8 cellular contexts compared by ENCODE assay signal in the genomic region with DNA sequence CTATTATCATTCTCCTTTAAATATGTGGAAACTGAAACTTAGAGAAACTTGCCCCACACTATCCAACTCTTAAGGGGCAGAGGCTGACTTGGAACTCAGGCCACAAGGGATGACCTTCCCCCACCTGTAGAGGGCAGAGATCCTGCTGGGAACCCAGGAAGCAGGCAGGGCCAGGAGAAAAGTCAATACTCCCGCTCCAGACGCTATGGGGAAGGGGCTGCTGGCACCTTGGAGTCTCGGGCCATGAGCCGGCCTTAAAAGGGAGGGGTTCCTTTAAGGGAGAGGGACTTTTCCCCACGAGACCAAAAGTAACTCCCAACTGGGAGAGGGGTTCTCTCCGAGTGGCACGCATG. TPM values are rescaled to one million over a fixed set of nuclear protein-coding genes. Genes with fewer than 3 reads are reported as not detected.
DNase-seq lines count a peak whose midpoint lies in the region; ATAC-seq and TF ChIP-seq lines count a peak whose summit lies in the region.

No MANE protein-coding gene starts in this region.

- intact Hi-C loops in aorta (cut with DNase I) = no loop called here

- H3K27ac ChIP-seq in HUES6 (ENCODE audit: low read depth, low read length) = no peak overlapping the region
- no peak overlapping the region for H3K27ac ChIP-seq in aorta (ENCODE audit: low read depth in 1 of 2, low read length in 2 of 2)

- H3K4me3 ChIP-seq in HUES6 (ENCODE audit: low read depth, low read length) (peak overlapping the region; percentile 98), cardiac fibroblast (replicated peaks in 1 of 2; ENCODE audit: low read depth in 2 of 2, low read length in 2 of 2) (peak overlapping the region; percentile 34 to 41), mononuclear cell (ENCODE audit: low read length) (peak overlapping the region; percentile 28), aorta (ENCODE audit: low read length in 2 of 2) (peak overlapping the region; percentile 55 to 65)

- no peaks in the 10 kb centered on the region; the same call in 1 of the 2 replicates for H3K27me3 ChIP-seq in HUES6 (ENCODE audit: control insufficient read depth, insufficient read depth, low read length)
- H3K27me3 ChIP-seq in mononuclear cell (ENCODE audit: insufficient read depth, low read length) = peaks cover 28% of the 10 kb centered on the region
- H3K27me3 ChIP-seq in aorta (ENCODE audit: control insufficient read depth in 1 of 2, insufficient read depth in 2 of 2, low read length in 1 of 2) = no peaks in the 10 kb centered on the region

- TF ChIP-seq CTCF in cardiac fibroblast (IDR thresholded peaks at IDR 0.05; ENCODE audit: low read depth, low read length) = no peak

- peaks cover 4% of the 10 kb centered on the region; the same call in 1 of the 2 replicates for H3K4me1 ChIP-seq in HUES6 (ENCODE audit: control insufficient read depth, insufficient read depth, low read length)
- H3K4me1 ChIP-seq in mononuclear cell (ENCODE audit: insufficient read depth, low read length) = peaks cover 19% of the 10 kb centered on the region
- H3K4me1 ChIP-seq in aorta (ENCODE audit: control insufficient read depth in 1 of 2, insufficient read depth in 2 of 2, low read length in 2 of 2) = peaks cover 0 to 1% of the 10 kb centered on the region in 2 donors

- 0 to 1% methylated on average over 7 of the region's 7 CpGs for WGBS in aorta, 2 donors

- H3K9me3 ChIP-seq in HUES6 (ENCODE audit: control insufficient read depth, insufficient read depth, low read depth, low read length) (no peaks in the 10 kb centered on the region), mononuclear cell (ENCODE audit: low read depth, low read length) (no peaks in the 10 kb centered on the region), aorta (ENCODE audit: control insufficient read depth, low read length) (no peaks in the 10 kb centered on the region)

- peak overlapping the region; percentile 72 for H3K9ac ChIP-seq in HUES6 (ENCODE audit: low read length)

- peak; percentile 72 for DNase-seq in ELF-1 (ENCODE audit: low read depth, low spot score)
- no peak for DNase-seq in cardiac fibroblast (ENCODE audit: low read depth in 2 of 2)
- peak in 1 of 2 donors; percentile 29 for DNase-seq in aorta
- DNase-seq in cortex of kidney (lab: John Stamatoyannopoulos, UW) = no peak

- ATAC-seq in aorta (ENCODE audit: low FRiP score) (no peak), HG03520 (IDR thresholded peaks at IDR 0.05; ENCODE audit: unreplicated experiment) (no peak), GM21381 (IDR thresholded peaks at IDR 0.05; ENCODE audit: unreplicated experiment) (no peak)

- H3K36me3 ChIP-seq in HUES6 (ENCODE audit: control insufficient read depth, insufficient read depth, low read length) (no peaks in the 10 kb centered on the region), aorta (ENCODE audit: control insufficient read depth in 1 of 2, insufficient read depth in 2 of 2, low read length in 1 of 2) (no peaks in the 10 kb centered on the region)

RNA-seq across cellular contexts. Expression of a gene that starts 0.6 kb away (rescaled TPM):
- 0.63 TPM for total RNA-seq in mononuclear cell
- total RNA-seq in aorta = 1 to 10 TPM; 2.5 to 3.6 TPM
- polyA plus RNA-seq in aorta = under 1 TPM; 0.72 to 0.75 TPM

Comparison
In these comparisons a context has a peak if more than half of its experiments do, and no peak if none do; other contexts are left out.
1. H3K4me3 ChIP-seq: peak in every context shown above with its lines; median percentile 98 in HUES6; 60 in aorta; 38 in cardiac fibroblast; 28 in mononuclear cell.